7 cellular contexts compared by ENCODE assay signal in the genomic region with DNA sequence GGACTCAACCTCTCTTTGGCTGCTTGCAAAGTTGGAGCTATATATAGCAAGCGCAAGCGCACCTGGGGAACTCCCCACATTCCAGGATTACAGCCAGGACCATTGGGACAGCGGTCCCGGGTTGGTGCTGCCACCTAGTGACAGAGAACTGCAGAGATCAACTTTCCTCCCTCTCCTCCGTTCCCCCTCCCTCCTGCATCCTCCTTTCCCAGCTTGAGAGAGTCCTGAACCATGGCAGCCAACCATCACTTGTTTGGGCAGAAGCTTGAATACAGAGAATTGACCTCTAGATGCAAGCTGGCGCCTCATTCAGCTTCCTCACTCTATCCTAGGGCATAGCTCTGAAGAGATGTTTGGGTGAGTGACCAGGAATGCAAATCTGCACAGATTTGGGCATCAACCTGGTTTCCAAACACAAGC. TPM values are rescaled to one million over a fixed set of nuclear protein-coding genes. Genes with fewer than 3 reads are reported as not detected.
A peak's percentile ranks its signal among the peaks of the same experiment; 100 is the strongest.
DNase-seq lines count a peak whose midpoint lies in the region; ATAC-seq and TF ChIP-seq lines count a peak whose summit lies in the region.

No MANE protein-coding gene starts in this region.

- H3K4me2 ChIP-seq in OCI-LY3 (ENCODE audit: low read length): peak overlapping the region; percentile 46

- TF ChIP-seq EP300 in gastroesophageal sphincter (IDR thresholded peaks at IDR 0.05): no peak

- H3K4me3 ChIP-seq in GM06990 (replicated peaks; ENCODE audit: low read depth, low read length) (no peak overlapping the region), OCI-LY3 (ENCODE audit: low read length) (no peak overlapping the region), gastroesophageal sphincter (no peak overlapping the region)

- H3K9ac ChIP-seq in OCI-LY3 (ENCODE audit: low read length): peak overlapping the region; percentile 76

- TF ChIP-seq POLR2A in gastroesophageal sphincter (IDR thresholded peaks at IDR 0.05): no peak

- TF ChIP-seq CTCF in GM06990 (IDR thresholded peaks at IDR 0.05; ENCODE audit: insufficient read depth, low read length, poor library complexity, severe bottlenecking): peak; percentile 87
- TF ChIP-seq CTCF in OCI-LY3 (IDR thresholded peaks at IDR 0.05; ENCODE audit: low read depth, low read length): peak; percentile 87
- TF ChIP-seq CTCF in gastroesophageal sphincter (IDR thresholded peaks at IDR 0.05): peak; percentile 34 to 73 (median 58)
- peak in 1 of 3 donors; percentile 61 for TF ChIP-seq CTCF in omental fat pad (IDR thresholded peaks at IDR 0.05)

- H3K9me3 ChIP-seq in OCI-LY3 (ENCODE audit: insufficient read depth, low read length) (no peaks in the 10 kb centered on the region), gastroesophageal sphincter (peaks cover 0 to 8% (median 0%) of the 10 kb centered on the region in 3 donors)

- H3K36me3 ChIP-seq in GM06990 (ENCODE audit: control insufficient read depth, insufficient read depth, low read length) (no peaks in the 10 kb centered on the region), OCI-LY3 (replicated peaks; ENCODE audit: low read depth, low read length) (peaks cover 25% of the 10 kb centered on the region), gastroesophageal sphincter (no peaks in the 10 kb centered on the region)

- peak overlapping the region; percentile 93 for H3K27ac ChIP-seq in OCI-LY3 (ENCODE audit: low read length)
- H3K27ac ChIP-seq in gastroesophageal sphincter: no peak overlapping the region

- DNase-seq in GM06990 (ENCODE audit: extremely low read depth, insufficient read length) (no peak), HT1080 (ENCODE audit: low read depth) (peak; percentile 77), omental fat pad (ENCODE audit: low spot score) (peak; percentile 61)
- peak; percentile 55 for DNase-seq in activated naive CD4-positive, alpha-beta T cell treated with Interleukin-2 at 50 U/mL for 16 hours

- ATAC-seq in gastroesophageal sphincter (peak; percentile 73), omental fat pad (ENCODE audit: low FRiP score) (peak; percentile 80), GM21360 (IDR thresholded peaks at IDR 0.05; ENCODE audit: unreplicated experiment) (no peak)

- 0% methylated on average over 2 of the region's 6 CpGs for WGBS in gastroesophageal sphincter (ENCODE audit: low coverage in 1 of 2), 2 donors

- no peak overlapping the region for H2AFZ ChIP-seq in OCI-LY3 (ENCODE audit: low read depth, low read length)

- peaks cover 39% of the 10 kb centered on the region for H3K4me1 ChIP-seq in OCI-LY3 (ENCODE audit: low read length)
- H3K4me1 ChIP-seq in gastroesophageal sphincter: peaks cover 0 to 8% (median 0%) of the 10 kb centered on the region in 3 donors

- H4K20me1 ChIP-seq in OCI-LY3 (ENCODE audit: insufficient read depth, low read length): no peaks in the 10 kb centered on the region

- H3K27me3 ChIP-seq in GM06990 (replicated peaks; ENCODE audit: control insufficient read depth, insufficient read depth, low read length) (no peaks in the 10 kb centered on the region), OCI-LY3 (ENCODE audit: low read depth, low read length) (no peaks in the 10 kb centered on the region), gastroesophageal sphincter (peaks cover 13% of the 10 kb centered on the region)

- H3K79me2 ChIP-seq in OCI-LY3 (ENCODE audit: low read length): peaks cover 18% of the 10 kb centered on the region; the same call in 1 of the 2 replicates

RNA-seq across cellular contexts. Expression of gene FLVCR2, which starts 17.4 kb away (rescaled TPM):
- total RNA-seq in HT1080 (2014; rRNA removed; shearing (Covaris generic)): 0.67 and 0.85 TPM in 2 replicates
- polyA plus RNA-seq in HT1080 (2015; cell fraction: cytosol; rRNA removed): 0.12 and 0.49 TPM in 2 replicates
- polyA plus RNA-seq in HT1080 (2015; cell fraction: nucleus; rRNA removed): 0.54 and 0.67 TPM in 2 replicates
- total RNA-seq in gastroesophageal sphincter: 1 to 10 TPM; 1.9 to 5.8 (median 4.1) TPM
- 10 to 100 TPM in 3 of 4 donors, 1 to 10 TPM in 1; 5.8 to 25.6 (median 11.8) TPM for total RNA-seq in omental fat pad

RNA-seq across cellular contexts. Expression of gene BATF, which starts 38.8 kb away (rescaled TPM):
- not detected in 2 replicates for total RNA-seq in HT1080 (2014; rRNA removed; shearing (Covaris generic))
- polyA plus RNA-seq in HT1080 (2015; cell fraction: cytosol; rRNA removed): not detected in 2 replicates
- polyA plus RNA-seq in HT1080 (2015; cell fraction: nucleus; rRNA removed): not detected in 2 replicates
- total RNA-seq in gastroesophageal sphincter (10 to 100 TPM in 1 of 4 donors, 1 to 10 TPM in 3; 2.6 to 16.8 (median 3.2) TPM), omental fat pad (10 to 100 TPM in 3 of 4 donors, 1 to 10 TPM in 1; 8.2 to 22.8 (median 12.9) TPM)
